Comparison of ENCODE assay signal across 18 cellular contexts in genomic region chr7:70029993-70030392, GRCh38.
"Had no signal": no experiment of that assay in that cellular context is flagged by ENCODE, and none has a peak within 500 bp of the region (broad histone marks: within the 10 kb centered on the region; RNA-seq: fewer than 3 reads in every experiment).

No MANE protein-coding gene starts in this region.

- H3K27ac ChIP-seq: RWPE1 had no signal

- H3K4me2 ChIP-seq: SK-N-SH had no signal

- H3K9me3 ChIP-seq: SK-N-SH had no signal

- DNase-seq: KBM-7, MV-4-11, NCI-H1048, NCI-H1105, NCI-H1436 treated with DMSO at 0.1 percent for 48 hours, NCI-H1694, NCI-H187 treated with DMSO at 0.1 percent for 48 hours, NCI-H2029 treated with DMSO at 0.1 percent for 48 hours, NCI-H2227 treated with DMSO at 0.1 percent for 48 hours, NCI-H526 treated with DMSO at 0.1 percent for 48 hours, NCI-H748 treated with DMSO at 0.1 percent for 48 hours, PC-3, SHP77, SK-N-SH, SW 1271, T-cell had no signal

- ATAC-seq: Panc1, PC-3, T-cell had no signal

- H3K9me2 ChIP-seq: SK-N-SH had no signal

- H3K9ac ChIP-seq: SK-N-SH had no signal
